In genomic region chr22:19842386-19843106, GRCh38 we compare ENCODE assay signal across 18 cellular contexts. TPM values are rescaled to one million over a fixed set of nuclear protein-coding genes. Genes with fewer than 3 reads are reported as not detected.
DNase-seq lines count a peak whose midpoint lies in the region; ATAC-seq, FAIRE-seq and TF ChIP-seq lines count a peak whose summit lies in the region.
"Had no signal": no experiment of that assay in that cellular context is flagged by ENCODE, and none has a peak within 500 bp of the region (broad histone marks: within the 10 kb centered on the region; RNA-seq: fewer than 3 reads in every experiment).

No MANE protein-coding gene starts in this region.

- peak overlapping the region; percentile 66 for H3K27ac Mint-ChIP-seq in mesothelial cell of epicardium
- H3K27ac Mint-ChIP-seq: activated naive CD8-positive, alpha-beta T cell had no signal

- no peaks in the 10 kb centered on the region for H3K27me3 Mint-ChIP-seq in mesothelial cell of epicardium (ENCODE audit: low read depth)
- no peaks in the 10 kb centered on the region for H3K27me3 Mint-ChIP-seq in activated T-cell treated with anti-CD3 and anti-CD28 coated beads, Interleukin-2, amount 50 U/mL, for 4 hours (ENCODE audit: low read depth)
- H3K27me3 Mint-ChIP-seq: activated naive CD8-positive, alpha-beta T cell had no signal

- peak; percentile 37 for DNase-seq in BE2C
- peak; percentile 13 for DNase-seq in Daoy (ENCODE audit: low read depth)
- DNase-seq in mesothelial cell of epicardium (ENCODE audit: low spot score in 2 of 2, unreplicated experiment in 2 of 2): no peak
- no peak for DNase-seq in pancreas
- no peak for DNase-seq in activated T-cell treated with anti-CD3 and anti-CD28 coated beads, Interleukin-2, amount 50 U/mL, for 4 hours
- no peak for DNase-seq in esophagus muscularis mucosa (ENCODE audit: extremely low spot score)
- DNase-seq: activated CD4-positive, alpha-beta T cell treated with anti-CD3 and anti-CD28 coated beads, Interleukin-2, amount 50 U/mL, for 1 hour; EL; glutamatergic neuron; KBM-7; kidney glomerular epithelial cell; MM.1S; T-helper 2 cell had no signal

- no peak overlapping the region for H3K4me3 ChIP-seq in BE2C (ENCODE audit: low read depth, low read length)
- H3K4me3 ChIP-seq in pancreas: no peak overlapping the region
- H3K4me3 ChIP-seq in esophagus muscularis mucosa: no peak overlapping the region
- H3K4me3 ChIP-seq: suprapubic skin had no signal

- no peak for TF ChIP-seq POLR2A in esophagus muscularis mucosa (IDR thresholded peaks at IDR 0.05; ENCODE audit: low read depth)

- ATAC-seq in pancreas: no peak
- no peak for ATAC-seq in activated T-cell treated with anti-CD3 and anti-CD28 coated beads, Interleukin-2, amount 50 U/mL, for 4 hours

- peak overlapping the region; percentile 99 for H3K27ac ChIP-seq in VCaP
- no peak overlapping the region for H3K27ac ChIP-seq in pancreas
- H3K27ac ChIP-seq in esophagus muscularis mucosa (replicated peaks in 1 of 4): no peak overlapping the region

- FAIRE-seq in pancreas (lab: Jason Lieb, UNC): no peak
- FAIRE-seq: endothelial cell of umbilical vein, RCC 7860 had no signal

- no peaks in the 10 kb centered on the region for H3K27me3 ChIP-seq in BE2C
- no peaks in the 10 kb centered on the region for H3K27me3 ChIP-seq in pancreas
- H3K27me3 ChIP-seq in esophagus muscularis mucosa: no peaks in the 10 kb centered on the region
- H3K27me3 ChIP-seq: suprapubic skin had no signal

- no peaks in the 10 kb centered on the region for H3K36me3 Mint-ChIP-seq in mesothelial cell of epicardium
- H3K36me3 Mint-ChIP-seq in activated T-cell treated with anti-CD3 and anti-CD28 coated beads, Interleukin-2, amount 50 U/mL, for 4 hours (ENCODE audit: insufficient read depth): peaks cover 3% of the 10 kb centered on the region

- H3K9me3 ChIP-seq in BE2C: no peaks in the 10 kb centered on the region; the same call in 1 of the 2 replicates
- H3K9me3 ChIP-seq in pancreas: no peaks in the 10 kb centered on the region
- peaks cover 0 to 3% (median 0%) of the 10 kb centered on the region in 4 donors for H3K9me3 ChIP-seq in esophagus muscularis mucosa
- H3K9me3 ChIP-seq: suprapubic skin had no signal

- peaks cover 7% of the 10 kb centered on the region for H3K36me3 ChIP-seq in BE2C
- H3K36me3 ChIP-seq in pancreas: no peaks in the 10 kb centered on the region
- H3K36me3 ChIP-seq in esophagus muscularis mucosa: peaks cover 0 to 7% (median 2%) of the 10 kb centered on the region in 4 donors
- H3K36me3 ChIP-seq: suprapubic skin had no signal

- no peak overlapping the region for H3K4me3 Mint-ChIP-seq in mesothelial cell of epicardium
- no peak overlapping the region for H3K4me3 Mint-ChIP-seq in activated T-cell treated with anti-CD3 and anti-CD28 coated beads, Interleukin-2, amount 50 U/mL, for 4 hours
- H3K4me3 Mint-ChIP-seq: activated naive CD8-positive, alpha-beta T cell had no signal

- H3K9me3 Mint-ChIP-seq in mesothelial cell of epicardium: no peaks in the 10 kb centered on the region
- no peaks in the 10 kb centered on the region for H3K9me3 Mint-ChIP-seq in activated T-cell treated with anti-CD3 and anti-CD28 coated beads, Interleukin-2, amount 50 U/mL, for 4 hours

- no peak for TF ChIP-seq CTCF in BE2C (IDR thresholded peaks at IDR 0.05; ENCODE audit: low read depth, low read length)
- no peak for TF ChIP-seq CTCF in VCaP (conservative IDR thresholded peaks at IDR 0.05)
- no peak for TF ChIP-seq CTCF in mesothelial cell of epicardium (IDR thresholded peaks at IDR 0.05; ENCODE audit: unreplicated experiment)
- no peak for TF ChIP-seq CTCF in pancreas (IDR thresholded peaks at IDR 0.05)
- no peak for TF ChIP-seq CTCF in esophagus muscularis mucosa (IDR thresholded peaks at IDR 0.05)

- 85 to 86% methylated on average over 12 of the region's 12 CpGs for WGBS in pancreas, 2 donors
- WGBS in esophagus muscularis mucosa: 97% methylated on average over 10 of the region's 12 CpGs

- peaks cover 46% of the 10 kb centered on the region for H3K4me1 Mint-ChIP-seq in mesothelial cell of epicardium
- H3K4me1 Mint-ChIP-seq in activated T-cell treated with anti-CD3 and anti-CD28 coated beads, Interleukin-2, amount 50 U/mL, for 4 hours (ENCODE audit: low read depth): peaks cover 13% of the 10 kb centered on the region

- no peak for TF ChIP-seq EP300 in esophagus muscularis mucosa (IDR thresholded peaks at IDR 0.05)

- intact Hi-C loops in pancreas (cut with DNase I): no loop called here
- intact Hi-C loops in esophagus muscularis mucosa (cut with DNase I): loop anchor here (10.0 kb wide), 1 partner anchor 78 kb away; the partner anchor contains the start of gene TBX1

- peaks cover 32% of the 10 kb centered on the region for H3K4me1 ChIP-seq in BE2C
- no peaks in the 10 kb centered on the region for H3K4me1 ChIP-seq in pancreas
- peaks cover 22 to 28% (median 26%) of the 10 kb centered on the region in 4 donors for H3K4me1 ChIP-seq in esophagus muscularis mucosa

RNA-seq across cellular contexts. Expression of gene GNB1L, which starts 12.1 kb away (rescaled TPM):
- 3.2 TPM for polyA plus RNA-seq in BE2C (2012; ENCODE audit: insufficient read depth, insufficient read length, low read depth)
- total RNA-seq in Daoy (2014; rRNA removed; shearing (Covaris generic)): 16.1 and 17.0 TPM in 2 replicates
- total RNA-seq in mesothelial cell of epicardium: 9.0 to 9.9 TPM (median 9.8 TPM) in 3 replicates
- 1 to 10 TPM; 2.1 to 4.6 (median 3.4) TPM for total RNA-seq in pancreas
- 1 to 10 TPM; 3.5 to 4.8 TPM for polyA plus RNA-seq in pancreas
- 10 to 100 TPM; 25.9 to 26.3 (median 26.0) TPM for total RNA-seq in activated T-cell treated with anti-CD3 and anti-CD28 coated beads, Interleukin-2, amount 50 U/mL, for 4 hours
- total RNA-seq in esophagus muscularis mucosa: 1 to 10 TPM; 4.6 to 8.7 (median 6.8) TPM

RNA-seq across cellular contexts. Expression of gene RTL10, which starts 12.1 kb away (rescaled TPM):
- 49.7 TPM for polyA plus RNA-seq in BE2C (2012; ENCODE audit: insufficient read depth, insufficient read length, low read depth)
- total RNA-seq in Daoy (2014; rRNA removed; shearing (Covaris generic)): 8.2 and 11.2 TPM in 2 replicates
- 32.2 to 35.1 TPM (median 34.3 TPM) in 3 replicates for total RNA-seq in mesothelial cell of epicardium
- 10 to 100 TPM in 1 of 6 donors, 1 to 10 TPM in 5; 3.7 to 12.4 (median 7.8) TPM for total RNA-seq in pancreas
- polyA plus RNA-seq in pancreas: 10 to 100 TPM in 1 of 2 donors, 1 to 10 TPM in 1; 9.2 to 11.5 TPM
- 10 to 100 TPM; 13.7 to 19.5 (median 14.5) TPM for total RNA-seq in activated T-cell treated with anti-CD3 and anti-CD28 coated beads, Interleukin-2, amount 50 U/mL, for 4 hours
- 10 to 100 TPM in 2 of 4 donors, 1 to 10 TPM in 2; 5.6 to 14.8 (median 11.1) TPM for total RNA-seq in esophagus muscularis mucosa

Comparison
In these comparisons a context has a peak if more than half of its experiments do, and no peak if none do; other contexts are left out.
1. DNase-seq: peak in BE2C (single experiment) and Daoy (single experiment); none in mesothelial cell of epicardium (0 of 2), pancreas (0 of 6), activated T-cell treated with anti-CD3 and anti-CD28 coated beads, Interleukin-2, amount 50 U/mL, for 4 hours (single experiment) and esophagus muscularis mucosa (single experiment).